In the genomic region with DNA sequence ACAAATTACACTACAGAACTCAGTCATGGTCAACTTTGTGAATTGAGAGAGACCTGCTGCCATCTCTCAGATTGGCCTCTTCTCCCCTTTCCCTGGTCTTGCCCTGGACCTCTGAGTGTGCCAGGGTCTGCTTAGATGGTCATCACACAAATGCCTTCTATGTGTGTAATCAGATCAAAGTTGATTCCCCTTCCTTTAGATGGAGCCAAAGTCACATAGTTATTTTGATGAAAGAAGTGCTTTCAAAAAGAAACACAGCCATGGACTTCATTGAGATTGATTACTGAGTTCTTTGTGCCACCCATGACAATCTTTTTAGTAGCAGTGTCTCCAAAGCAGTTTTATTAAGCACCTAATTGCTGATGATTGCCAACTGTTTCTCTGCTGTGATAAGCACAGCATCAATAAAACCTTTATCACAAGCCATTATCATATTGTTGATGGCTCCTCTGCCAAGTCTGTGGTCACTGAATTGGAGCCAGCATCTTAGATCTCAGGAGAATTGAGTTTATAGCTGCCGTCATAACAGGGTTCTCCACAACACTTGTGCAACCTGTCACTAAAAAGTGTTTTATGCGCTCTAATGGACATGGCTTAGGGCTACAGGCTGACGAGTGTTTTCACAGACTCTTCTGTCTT, we compare ENCODE assay signal across 12 cellular contexts.
A peak's percentile ranks its signal among the peaks of the same experiment; 100 is the strongest.
DNase-seq lines count a peak whose midpoint lies in the region; ATAC-seq and TF ChIP-seq lines count a peak whose summit lies in the region.
"Had no signal": no experiment of that assay in that cellular context is flagged by ENCODE, and none has a peak within 500 bp of the region (broad histone marks: within the 10 kb centered on the region; RNA-seq: fewer than 3 reads in every experiment).

No MANE protein-coding gene starts in this region.

- H3K27ac ChIP-seq in HEK293 (ENCODE audit: extremely low read depth, low read depth, low read length) (no peak overlapping the region), foreskin keratinocyte (no peak overlapping the region)

- no peak overlapping the region for H3K4me3 ChIP-seq in HEK293 (ENCODE audit: low read depth, low read length)

- POLR2A ChIA-PET in HEK293 (lab: Yijun Ruan, JAX), result no interaction called here

- ATAC-seq in foreskin keratinocyte, result no peak
- ATAC-seq in GM19397 (IDR thresholded peaks at IDR 0.05; ENCODE audit: unreplicated experiment), result no peak
- no peak for ATAC-seq in GM19467 (IDR thresholded peaks at IDR 0.05; ENCODE audit: unreplicated experiment)
- ATAC-seq in HG03457 (IDR thresholded peaks at IDR 0.05; ENCODE audit: unreplicated experiment), result no peak
- ATAC-seq: activated CD8-positive, alpha-beta T cell treated with anti-CD3 and anti-CD28 coated beads for 36 hours had no signal

- H3K27me3 ChIP-seq in foreskin keratinocyte, result no peaks in the 10 kb centered on the region

- TF ChIP-seq CTCF in HEK293 (tag by site-specific recombination; IDR thresholded peaks at IDR 0.05), result no peak
- TF ChIP-seq CTCF in foreskin keratinocyte (conservative IDR thresholded peaks at IDR 0.05), result peak; percentile 41

- H3K36me3 ChIP-seq in HEK293 (ENCODE audit: control insufficient read depth in 2 of 2, insufficient read depth in 1 of 2, low read length in 2 of 2), result no peaks in the 10 kb centered on the region

- peaks cover 8% of the 10 kb centered on the region for H3K4me1 ChIP-seq in HEK293 (ENCODE audit: control insufficient read depth, insufficient read depth, low read length)
- H3K4me1 ChIP-seq in foreskin keratinocyte, result no peaks in the 10 kb centered on the region

- CTCF ChIA-PET in HEK293 (lab: Yijun Ruan, JAX), result interaction anchor here (0.7 kb wide), 1 partner anchor 317 kb away, joined by 3 read pairs; no protein-coding TSS in a partner anchor

- DNase-seq in COLO829 (ENCODE audit: low spot score) (peak; percentile 59), RPMI7951 (ENCODE audit: low read depth) (peak; percentile 24), foreskin keratinocyte (no peak)
- no peak for DNase-seq in activated CD4-positive, alpha-beta T cell treated with anti-CD3 and anti-CD28 coated beads, Interleukin-2, amount 50 U/mL, for 48 hours
- DNase-seq: activated CD8-positive, alpha-beta T cell treated with anti-CD3 and anti-CD28 coated beads for 36 hours; NCI-H2029 treated with DMSO at 0.1 percent for 48 hours; stimulated activated CD4-positive, alpha-beta T cell treated with anti-CD3 and anti-CD28 coated beads, Interleukin-12 subunit alpha, Interleukin-12 subunit beta, amount 100 ng/mL, for 4 hours; SW 1271 had no signal

- no peaks in the 10 kb centered on the region for H3K9me3 ChIP-seq in HEK293 (ENCODE audit: control insufficient read depth, insufficient read depth, low read depth, low read length)

TF ChIP-seq in HEK293, 187 proteins besides CTCF, POLR2A, EP300 and RAD21 (continues in another document):
- TF ChIP-seq ZXDB (tag by site-specific recombination; IDR thresholded peaks at IDR 0.05) (peak; percentile 83), ZFHX2 (tag by site-specific recombination; conservative IDR thresholded peaks at IDR 0.05) (no peak), ZNF544 (tag by site-specific recombination; IDR thresholded peaks at IDR 0.05) (no peak), ZIC2 (tag by site-specific recombination; IDR thresholded peaks at IDR 0.05) (no peak), ZNF391 (tag by site-specific recombination; IDR thresholded peaks at IDR 0.05; ENCODE audit: borderline replicate concordance, low read depth) (no peak), ZNF600 (tag by site-specific recombination; IDR thresholded peaks at IDR 0.05) (no peak), HOXC10 (CRISPR knock-in tag; IDR thresholded peaks at IDR 0.05) (no peak), ZNF157 (tag by site-specific recombination; IDR thresholded peaks at IDR 0.05) (no peak), ZFP41 (tag by site-specific recombination; IDR thresholded peaks at IDR 0.05; ENCODE audit: borderline replicate concordance) (no peak), ZNF621 (tag by site-specific recombination; IDR thresholded peaks at IDR 0.05) (no peak), ZNF747 (tag by site-specific recombination; IDR thresholded peaks at IDR 0.05) (no peak), ZNF791 (tag by site-specific recombination; IDR thresholded peaks at IDR 0.05) (no peak)
- TF ChIP-seq, protein P1, sequence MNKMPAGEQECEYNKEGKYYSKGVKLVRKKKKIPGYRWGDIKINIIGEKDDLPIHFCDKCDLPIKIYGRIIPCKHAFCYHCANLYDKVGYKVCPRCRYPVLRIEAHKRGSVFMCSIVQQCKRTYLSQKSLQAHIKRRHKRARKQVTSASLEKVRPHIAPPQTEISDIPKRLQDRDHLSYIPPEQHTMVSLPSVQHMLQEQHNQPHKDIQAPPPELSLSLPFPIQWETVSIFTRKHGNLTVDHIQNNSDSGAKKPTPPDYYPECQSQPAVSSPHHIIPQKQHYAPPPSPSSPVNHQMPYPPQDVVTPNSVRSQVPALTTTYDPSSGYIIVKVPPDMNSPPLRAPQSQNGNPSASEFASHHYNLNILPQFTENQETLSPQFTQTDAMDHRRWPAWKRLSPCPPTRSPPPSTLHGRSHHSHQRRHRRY (tag by site-specific recombination; IDR thresholded peaks at IDR 0.05), result no peak
- TF ChIP-seq, protein P2, sequence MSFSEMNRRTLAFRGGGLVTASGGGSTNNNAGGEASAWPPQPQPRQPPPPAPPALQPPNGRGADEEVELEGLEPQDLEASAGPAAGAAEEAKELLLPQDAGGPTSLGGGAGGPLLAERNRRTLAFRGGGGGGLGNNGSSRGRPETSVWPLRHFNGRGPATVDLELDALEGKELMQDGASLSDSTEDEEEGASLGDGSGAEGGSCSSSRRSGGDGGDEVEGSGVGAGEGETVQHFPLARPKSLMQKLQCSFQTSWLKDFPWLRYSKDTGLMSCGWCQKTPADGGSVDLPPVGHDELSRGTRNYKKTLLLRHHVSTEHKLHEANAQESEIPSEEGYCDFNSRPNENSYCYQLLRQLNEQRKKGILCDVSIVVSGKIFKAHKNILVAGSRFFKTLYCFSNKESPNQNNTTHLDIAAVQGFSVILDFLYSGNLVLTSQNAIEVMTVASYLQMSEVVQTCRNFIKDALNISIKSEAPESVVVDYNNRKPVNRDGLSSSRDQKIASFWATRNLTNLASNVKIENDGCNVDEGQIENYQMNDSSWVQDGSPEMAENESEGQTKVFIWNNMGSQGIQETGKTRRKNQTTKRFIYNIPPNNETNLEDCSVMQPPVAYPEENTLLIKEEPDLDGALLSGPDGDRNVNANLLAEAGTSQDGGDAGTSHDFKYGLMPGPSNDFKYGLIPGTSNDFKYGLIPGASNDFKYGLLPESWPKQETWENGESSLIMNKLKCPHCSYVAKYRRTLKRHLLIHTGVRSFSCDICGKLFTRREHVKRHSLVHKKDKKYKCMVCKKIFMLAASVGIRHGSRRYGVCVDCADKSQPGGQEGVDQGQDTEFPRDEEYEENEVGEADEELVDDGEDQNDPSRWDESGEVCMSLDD (tag by site-specific recombination; IDR thresholded peaks at IDR 0.05), result no peak
- TF ChIP-seq, protein P3, sequence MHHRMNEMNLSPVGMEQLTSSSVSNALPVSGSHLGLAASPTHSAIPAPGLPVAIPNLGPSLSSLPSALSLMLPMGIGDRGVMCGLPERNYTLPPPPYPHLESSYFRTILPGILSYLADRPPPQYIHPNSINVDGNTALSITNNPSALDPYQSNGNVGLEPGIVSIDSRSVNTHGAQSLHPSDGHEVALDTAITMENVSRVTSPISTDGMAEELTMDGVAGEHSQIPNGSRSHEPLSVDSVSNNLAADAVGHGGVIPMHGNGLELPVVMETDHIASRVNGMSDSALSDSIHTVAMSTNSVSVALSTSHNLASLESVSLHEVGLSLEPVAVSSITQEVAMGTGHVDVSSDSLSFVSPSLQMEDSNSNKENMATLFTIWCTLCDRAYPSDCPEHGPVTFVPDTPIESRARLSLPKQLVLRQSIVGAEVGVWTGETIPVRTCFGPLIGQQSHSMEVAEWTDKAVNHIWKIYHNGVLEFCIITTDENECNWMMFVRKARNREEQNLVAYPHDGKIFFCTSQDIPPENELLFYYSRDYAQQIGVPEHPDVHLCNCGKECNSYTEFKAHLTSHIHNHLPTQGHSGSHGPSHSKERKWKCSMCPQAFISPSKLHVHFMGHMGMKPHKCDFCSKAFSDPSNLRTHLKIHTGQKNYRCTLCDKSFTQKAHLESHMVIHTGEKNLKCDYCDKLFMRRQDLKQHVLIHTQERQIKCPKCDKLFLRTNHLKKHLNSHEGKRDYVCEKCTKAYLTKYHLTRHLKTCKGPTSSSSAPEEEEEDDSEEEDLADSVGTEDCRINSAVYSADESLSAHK (tag by site-specific recombination; IDR thresholded peaks at IDR 0.05), result peak; percentile 73
- TF ChIP-seq, protein P4, sequence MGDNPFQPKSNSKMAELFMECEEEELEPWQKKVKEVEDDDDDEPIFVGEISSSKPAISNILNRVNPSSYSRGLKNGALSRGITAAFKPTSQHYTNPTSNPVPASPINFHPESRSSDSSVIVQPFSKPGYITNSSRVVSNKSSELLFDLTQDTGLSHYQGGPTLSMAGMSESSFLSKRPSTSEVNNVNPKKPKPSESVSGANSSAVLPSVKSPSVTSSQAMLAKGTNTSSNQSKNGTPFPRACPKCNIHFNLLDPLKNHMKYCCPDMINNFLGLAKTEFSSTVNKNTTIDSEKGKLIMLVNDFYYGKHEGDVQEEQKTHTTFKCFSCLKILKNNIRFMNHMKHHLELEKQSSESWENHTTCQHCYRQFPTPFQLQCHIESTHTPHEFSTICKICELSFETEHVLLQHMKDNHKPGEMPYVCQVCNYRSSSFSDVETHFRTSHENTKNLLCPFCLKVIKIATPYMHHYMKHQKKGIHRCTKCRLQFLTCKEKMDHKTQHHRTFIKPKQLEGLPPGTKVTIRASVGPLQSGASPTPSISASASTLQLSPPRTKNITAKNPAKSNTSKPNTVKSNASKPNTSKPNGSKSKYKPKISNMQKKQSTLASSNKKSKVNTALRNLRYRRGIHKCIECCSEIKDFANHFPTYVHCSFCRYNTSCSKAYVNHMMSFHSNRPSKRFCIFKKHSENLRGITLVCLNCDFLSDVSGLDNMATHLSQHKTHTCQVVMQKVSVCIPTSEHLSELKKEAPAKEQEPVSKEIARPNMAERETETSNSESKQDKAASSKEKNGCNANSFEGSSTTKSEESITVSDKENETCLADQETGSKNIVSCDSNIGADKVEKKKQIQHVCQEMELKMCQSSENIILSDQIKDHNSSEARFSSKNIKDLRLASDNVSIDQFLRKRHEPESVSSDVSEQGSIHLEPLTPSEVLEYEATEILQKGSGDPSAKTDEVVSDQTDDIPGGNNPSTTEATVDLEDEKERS (tag by site-specific recombination; IDR thresholded peaks at IDR 0.05), result no peak

Comparison
In these comparisons a context has a peak if more than half of its experiments do, and no peak if none do; other contexts are left out.
1. DNase-seq: peak in COLO829 (single experiment) and RPMI7951 (single experiment); none in foreskin keratinocyte (0 of 2) and activated CD4-positive, alpha-beta T cell treated with anti-CD3 and anti-CD28 coated beads, Interleukin-2, amount 50 U/mL, for 48 hours (0 of 2).